Comparison of ENCODE assay signal across 8 cellular contexts in genomic region chr20:57089701-57090144, GRCh38.
A peak's percentile ranks its signal among the peaks of the same experiment; 100 is the strongest.
DNase-seq lines count a peak whose midpoint lies in the region; ATAC-seq, FAIRE-seq and TF ChIP-seq lines count a peak whose summit lies in the region.

No MANE protein-coding gene starts in this region.

- no peak overlapping the region for H3K27ac ChIP-seq in 22Rv1
- H3K27ac ChIP-seq in pancreas: no peak overlapping the region

- no peaks in the 10 kb centered on the region for H3K36me3 ChIP-seq in pancreas

- H3K27ac Mint-ChIP-seq in activated T-helper 1 cell treated with anti-CD3 and anti-CD28 coated beads, Interleukin-12 subunit alpha, Interleukin-12 subunit beta, Interleukin-2, Interleukin-4 antibody, amounts not matched to agents 30 ng/mL and 10 ng/mL and 1 ng/mL, durations not matched to agents 14 hours and 24 hours and 36 hours: peak overlapping the region; percentile 76

- H3K9me3 ChIP-seq in pancreas: no peaks in the 10 kb centered on the region

- H3K9me3 Mint-ChIP-seq in activated T-helper 1 cell treated with anti-CD3 and anti-CD28 coated beads, Interleukin-12 subunit alpha, Interleukin-12 subunit beta, Interleukin-2, Interleukin-4 antibody, amounts not matched to agents 30 ng/mL and 10 ng/mL and 1 ng/mL, durations not matched to agents 14 hours and 24 hours and 36 hours: peaks cover 6% of the 10 kb centered on the region

- H3K4me3 Mint-ChIP-seq in activated T-helper 1 cell treated with anti-CD3 and anti-CD28 coated beads, Interleukin-12 subunit alpha, Interleukin-12 subunit beta, Interleukin-2, Interleukin-4 antibody, amounts not matched to agents 30 ng/mL and 10 ng/mL and 1 ng/mL, durations not matched to agents 14 hours and 24 hours and 36 hours: no peak overlapping the region

- no peak for FAIRE-seq in pancreas (lab: Jason Lieb, UNC)

- H3K4me1 ChIP-seq in pancreas: no peaks in the 10 kb centered on the region

- ATAC-seq in HG03175 (IDR thresholded peaks at IDR 0.05; ENCODE audit: unreplicated experiment) (peak; percentile 76), pancreas (peak; percentile 86 to 93 (median 92)), HG03025 (IDR thresholded peaks at IDR 0.05; ENCODE audit: low FRiP score, unreplicated experiment) (no peak)

- H3K27me3 Mint-ChIP-seq in activated T-helper 1 cell treated with anti-CD3 and anti-CD28 coated beads, Interleukin-12 subunit alpha, Interleukin-12 subunit beta, Interleukin-2, Interleukin-4 antibody, amounts not matched to agents 30 ng/mL and 10 ng/mL and 1 ng/mL, durations not matched to agents 14 hours and 24 hours and 36 hours (ENCODE audit: insufficient read depth): peaks cover 11% of the 10 kb centered on the region

- intact Hi-C loops in activated T-helper 1 cell treated with anti-CD3 and anti-CD28 coated beads, Interleukin-12 subunit alpha, Interleukin-12 subunit beta, Interleukin-2, Interleukin-4 antibody, amounts not matched to agents 30 ng/mL and 10 ng/mL and 1 ng/mL, durations not matched to agents 14 hours and 24 hours and 36 hours (cut with micrococcal nuclease): loop anchor here (1.0 kb wide), 1 partner anchor 406 kb away; no protein-coding TSS in a partner anchor
- intact Hi-C loops in pancreas (cut with DNase I): loop anchor here in 2 of 3 donors (5.0 kb wide), 1 partner anchor 258 kb away; no protein-coding TSS in a partner anchor

- whole genome bisulfite sequencing in pancreas, 2 donors: 9 to 12% methylated on average over 12 of the region's 12 CpGs

- H3K27me3 ChIP-seq in pancreas: peaks cover 0 to 2% (median 0%) of the 10 kb centered on the region in 4 donors

- peaks cover 4% of the 10 kb centered on the region for H3K36me3 Mint-ChIP-seq in activated T-helper 1 cell treated with anti-CD3 and anti-CD28 coated beads, Interleukin-12 subunit alpha, Interleukin-12 subunit beta, Interleukin-2, Interleukin-4 antibody, amounts not matched to agents 30 ng/mL and 10 ng/mL and 1 ng/mL, durations not matched to agents 14 hours and 24 hours and 36 hours (ENCODE audit: low read depth)

- TF ChIP-seq CTCF in 22Rv1 (IDR thresholded peaks at IDR 0.05) (peak; percentile 90), GM12865 (IDR thresholded peaks at IDR 0.05; ENCODE audit: insufficient read depth, low read depth, low read length, missing control alignments) (peak; percentile 94), pancreas (IDR thresholded peaks at IDR 0.05) (peak; percentile 89 to 91 (median 91))

- H3K4me3 ChIP-seq in GM12865 (ENCODE audit: low read depth, low read length) (no peak overlapping the region), pancreas (no peak overlapping the region)

- peaks cover 20% of the 10 kb centered on the region for H3K4me1 Mint-ChIP-seq in activated T-helper 1 cell treated with anti-CD3 and anti-CD28 coated beads, Interleukin-12 subunit alpha, Interleukin-12 subunit beta, Interleukin-2, Interleukin-4 antibody, amounts not matched to agents 30 ng/mL and 10 ng/mL and 1 ng/mL, durations not matched to agents 14 hours and 24 hours and 36 hours (ENCODE audit: low read depth)

- DNase-seq in GM12865 (ENCODE audit: low read depth): peak; percentile 68
- DNase-seq in RKO (ENCODE audit: low spot score): peak; percentile 63
- DNase-seq in activated T-helper 1 cell treated with anti-CD3 and anti-CD28 coated beads, Interleukin-12 subunit alpha, Interleukin-12 subunit beta, Interleukin-2, Interleukin-4 antibody, amounts not matched to agents 30 ng/mL and 10 ng/mL and 1 ng/mL, durations not matched to agents 14 hours and 24 hours and 36 hours (ENCODE audit: low spot score): peak; percentile 38
- peak; percentile 56 for DNase-seq in globus pallidus (ENCODE audit: low spot score)
- DNase-seq in pancreas: peak; percentile 46 to 92 (median 76)
